22 cellular contexts compared by ENCODE assay signal in the genomic region with DNA sequence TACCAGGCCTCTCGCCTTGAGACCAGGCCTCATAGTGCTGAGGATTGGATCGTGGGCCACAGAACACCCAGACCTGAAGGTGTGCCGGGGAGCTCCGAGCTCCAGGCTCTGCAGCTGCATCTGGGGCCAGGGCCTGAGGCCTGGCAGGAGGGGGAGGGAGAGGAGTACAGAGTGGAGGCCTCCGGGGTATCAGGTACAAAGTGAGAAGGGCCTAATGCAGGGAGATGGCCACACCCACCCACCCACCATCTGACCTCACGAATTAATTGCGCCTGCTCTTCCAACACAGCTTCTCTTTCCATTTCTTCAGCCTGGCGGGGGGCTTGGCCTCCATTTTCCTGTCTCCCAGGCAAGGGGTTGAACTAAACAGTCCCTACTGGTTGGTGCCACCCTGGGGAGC.
DNase-seq lines count a peak whose midpoint lies in the region; ATAC-seq, FAIRE-seq and TF ChIP-seq lines count a peak whose summit lies in the region.
"Had no signal": no experiment of that assay in that cellular context is flagged by ENCODE, and none has a peak within 500 bp of the region (broad histone marks: within the 10 kb centered on the region; RNA-seq: fewer than 3 reads in every experiment).

No MANE protein-coding gene starts in this region.

- H3K4me3 Mint-ChIP-seq in H9 = no peak overlapping the region
- H3K4me3 Mint-ChIP-seq in CD4-positive, alpha-beta T cell = no peak overlapping the region
- H3K4me3 Mint-ChIP-seq: IgD-negative memory B cell had no signal

- H3K4me1 ChIP-seq in H9 (ENCODE audit: insufficient read depth, low read length) (no peaks in the 10 kb centered on the region), Panc1 (ENCODE audit: control insufficient read depth, insufficient read depth, low read length) (peaks cover 44% of the 10 kb centered on the region), esophagus muscularis mucosa (peaks cover 38 to 46% (median 40%) of the 10 kb centered on the region in 4 donors), pancreas (peaks cover 0 to 10% (median 4%) of the 10 kb centered on the region in 3 donors)
- H3K4me1 ChIP-seq: A549, BE2C, HAP-1 had no signal

- no peak for FAIRE-seq in pancreas (lab: Jason Lieb, UNC)
- FAIRE-seq: A549 had no signal

- H2BK20ac ChIP-seq in H9 (ENCODE audit: low read depth, low read length, poor library complexity, severe bottlenecking) = no peak overlapping the region

- no peak overlapping the region; a peak in 1 of 7 replicates for H3K27ac Mint-ChIP-seq in H9
- no peak overlapping the region for H3K27ac Mint-ChIP-seq in CD4-positive, alpha-beta T cell
- H3K27ac Mint-ChIP-seq: IgD-negative memory B cell had no signal

- H3T11ph ChIP-seq in H9 (ENCODE audit: low read length) = no peak overlapping the region

- H3K14ac ChIP-seq in H9 (ENCODE audit: insufficient read depth, low read length) = 0 out of 2 replicates have a peak overlapping the region, but pooled peaks have one; percentile 1

- BruUV-seq in Panc1 (replicated peaks; lab: Mats Ljungman, UMichigan) = no TSS peak

- no peak for DNase-seq in H9
- DNase-seq in Panc1 (ENCODE audit: low read depth, low spot score) = no peak
- DNase-seq in esophagus muscularis mucosa (ENCODE audit: extremely low spot score) = no peak
- DNase-seq in pancreas = no peak
- DNase-seq in NCI-H1694 treated with DMSO at 0.1 percent for 48 hours (lab: John Stamatoyannopoulos, UW) = no peak
- DNase-seq in CD4-positive, alpha-beta T cell = no peak
- DNase-seq in GM10266 (ENCODE audit: extremely low spot score) = no peak
- DNase-seq: BE2C, EL, GF-D8, MV-4-11, NCI-H1105 treated with DMSO at 0.1 percent for 48 hours, NCI-H187, NCI-H446, NCI-H526 treated with DMSO at 0.1 percent for 48 hours, PC-3, RPMI8226, SHP77 had no signal

- POLR2A ChIA-PET in Panc1 (lab: Charles Lee) = no interaction called here
- POLR2A ChIA-PET in CD4-positive, alpha-beta T cell (lab: Charles Lee) = no interaction called here

- in situ Hi-C loops in Panc1 (cut with HindIII; ENCODE audit: low pct_unique_long_range_greater_than_20kb, low sequenced_read_pairs) = no loop called here

- no peaks in the 10 kb centered on the region; a peak in 1 of 5 replicates for H3K9me3 Mint-ChIP-seq in H9
- no peaks in the 10 kb centered on the region for H3K9me3 Mint-ChIP-seq in CD4-positive, alpha-beta T cell
- H3K9me3 Mint-ChIP-seq: IgD-negative memory B cell had no signal

- no peak overlapping the region for H3K4me2 ChIP-seq in H9 (ENCODE audit: insufficient read depth, insufficient read length, low read length)
- H3K4me2 ChIP-seq: A549 had no signal

- H4K91ac ChIP-seq in H9 (ENCODE audit: insufficient read length, low read depth, low read length) = no peak overlapping the region

- no peak overlapping the region for H2AK5ac ChIP-seq in H9 (ENCODE audit: insufficient read length, low read length)

- TF ChIP-seq POLR2A in esophagus muscularis mucosa (IDR thresholded peaks at IDR 0.05; ENCODE audit: low read depth) = no peak

- no peak overlapping the region for H4K5ac ChIP-seq in H9 (ENCODE audit: insufficient read length, low read depth, low read length)

- CTCF ChIA-PET in Panc1 (lab: Charles Lee) = no interaction called here
- CTCF ChIA-PET in CD4-positive, alpha-beta T cell (lab: Charles Lee) = no interaction called here

- no peaks in the 10 kb centered on the region for H3K23me2 ChIP-seq in H9 (ENCODE audit: insufficient read length, low read depth, low read length, poor library complexity, severe bottlenecking)

- H3K36me3 Mint-ChIP-seq in H9 (ENCODE audit: insufficient read depth in 1 of 3, low read depth in 3 of 3) = no peaks in the 10 kb centered on the region
- no peaks in the 10 kb centered on the region for H3K36me3 Mint-ChIP-seq in CD4-positive, alpha-beta T cell (ENCODE audit: low read depth)
- H3K36me3 Mint-ChIP-seq: IgD-negative memory B cell had no signal

- H3K18ac ChIP-seq in H9 (ENCODE audit: insufficient read length, low read depth, low read length) = no peak overlapping the region

- H4K8ac ChIP-seq in H9 (replicated peaks; ENCODE audit: insufficient read length, low read depth, low read length) = no peak overlapping the region

- H3K9me3 ChIP-seq in H9 (ENCODE audit: control insufficient read depth, low read depth, low read length) (no peaks in the 10 kb centered on the region), Panc1 (ENCODE audit: control insufficient read depth, insufficient read depth, low read depth, low read length) (no peaks in the 10 kb centered on the region), esophagus muscularis mucosa (no peaks in the 10 kb centered on the region), pancreas (no peaks in the 10 kb centered on the region)
- H3K9me3 ChIP-seq in CD4-positive, alpha-beta T cell (ENCODE audit: control insufficient read depth, low read length) = no peaks in the 10 kb centered on the region
- H3K9me3 ChIP-seq: A549, BE2C, HAP-1 had no signal

- TF ChIP-seq CTCF in H9 (conservative IDR thresholded peaks at IDR 0.05) (no peak), Panc1 (IDR thresholded peaks at IDR 0.05) (no peak), esophagus muscularis mucosa (IDR thresholded peaks at IDR 0.05) (no peak), pancreas (IDR thresholded peaks at IDR 0.05) (no peak), GM10266 (IDR thresholded peaks at IDR 0.05; ENCODE audit: control insufficient read depth, insufficient read depth, low read depth, missing control alignments) (no peak)
- TF ChIP-seq CTCF in CD4-positive, alpha-beta T cell (IDR thresholded peaks at IDR 0.05) = no peak

- no peak overlapping the region for H2BK5ac ChIP-seq in H9 (ENCODE audit: insufficient read length, low read length)

- H3K27me3 ChIP-seq in H9 (ENCODE audit: insufficient read depth, low read length) = no peaks in the 10 kb centered on the region
- no peaks in the 10 kb centered on the region for H3K27me3 ChIP-seq in Panc1 (ENCODE audit: control insufficient read depth, insufficient read depth, low read length)
- peaks cover 0 to 36% (median 0%) of the 10 kb centered on the region in 4 donors for H3K27me3 ChIP-seq in esophagus muscularis mucosa
- H3K27me3 ChIP-seq in pancreas = no peaks in the 10 kb centered on the region
- peaks cover 3% of the 10 kb centered on the region for H3K27me3 ChIP-seq in CD4-positive, alpha-beta T cell (ENCODE audit: control insufficient read depth, insufficient read depth, low read length)
- H3K27me3 ChIP-seq: BE2C had no signal

- H2BK12ac ChIP-seq in H9 (ENCODE audit: insufficient read length, low read depth, low read length) = no peak overlapping the region

- TF ChIP-seq EP300 in esophagus muscularis mucosa (IDR thresholded peaks at IDR 0.05) = no peak

- no peaks in the 10 kb centered on the region for H3K79me2 ChIP-seq in H9 (ENCODE audit: insufficient read depth, low read length)

- no peak overlapping the region for H3K4me3 ChIP-seq in Panc1 (ENCODE audit: low read depth in 2 of 2, low read length in 2 of 2)
- no peak overlapping the region for H3K4me3 ChIP-seq in esophagus muscularis mucosa
- H3K4me3 ChIP-seq in pancreas = no peak overlapping the region
- H3K4me3 ChIP-seq: A549, HAP-1 had no signal

- H2BK120ac ChIP-seq in H9 (ENCODE audit: low read depth, low read length, poor library complexity, severe bottlenecking) = no peak overlapping the region

- H3K27ac ChIP-seq in H9 (ENCODE audit: insufficient read length, low read depth, low read length) = no peak overlapping the region
- H3K27ac ChIP-seq in Panc1 (ENCODE audit: low read length) = 0 out of 2 replicates have a peak overlapping the region, but pooled peaks have one; percentile 1
- H3K27ac ChIP-seq in esophagus muscularis mucosa (replicated peaks in 1 of 4) = peak overlapping the region in 3 of 4 donors; percentile 40 to 96 (median 49)
- peak overlapping the region in 3 of 4 donors; percentile 8 to 86 (median 41) for H3K27ac ChIP-seq in pancreas
- no peak overlapping the region for H3K27ac ChIP-seq in CD4-positive, alpha-beta T cell (ENCODE audit: low read depth, low read length)
- H3K27ac ChIP-seq: A549 had no signal

- no peak overlapping the region for H3K56ac ChIP-seq in H9 (ENCODE audit: insufficient read length, low read depth, low read length)

- ATAC-seq in Panc1 (no peak), pancreas (no peak), HG03520 (IDR thresholded peaks at IDR 0.05; ENCODE audit: unreplicated experiment) (no peak)
- ATAC-seq in CD4-positive, alpha-beta T cell (ENCODE audit: poor library complexity) = no peak
- ATAC-seq: A549, PC-3 had no signal

- no peaks in the 10 kb centered on the region for H3K79me1 ChIP-seq in H9 (ENCODE audit: insufficient read depth, low read depth, low read length, poor library complexity, severe bottlenecking)

- peaks cover 4% of the 10 kb centered on the region for H4K20me1 ChIP-seq in H9 (ENCODE audit: control insufficient read depth, insufficient read depth, insufficient read length)

- no peak overlapping the region for H3K4ac ChIP-seq in H9 (ENCODE audit: low read depth, low read length)

- intact Hi-C loops in Panc1 (cut with micrococcal nuclease; ENCODE audit: unreplicated experiment) (no loop called here), esophagus muscularis mucosa (cut with DNase I) (no loop called here), pancreas (cut with DNase I) (no loop called here)
- intact Hi-C loops in CD4-positive, alpha-beta T cell (cut with DNase I, micrococcal nuclease) = no loop called here

- no CpG with 5 or more reads among the region's 8 CpGs for WGBS in H9 (ENCODE audit: extremely low coverage, insufficient read length, low lambda C conversion rate)
- 86% methylated on average over 7 of the region's 8 CpGs for WGBS in esophagus muscularis mucosa
- WGBS in pancreas, 2 donors = 84 to 91% methylated on average over 8 of the region's 8 CpGs

- H2AFZ ChIP-seq in H9 (ENCODE audit: low read length) = no peak overlapping the region

- H2BK15ac ChIP-seq in H9 (ENCODE audit: low read depth, low read length) = no peak overlapping the region

- H3K36me3 ChIP-seq in Panc1 (ENCODE audit: control insufficient read depth, insufficient read depth, low read length) (no peaks in the 10 kb centered on the region), esophagus muscularis mucosa (no peaks in the 10 kb centered on the region), pancreas (no peaks in the 10 kb centered on the region)
- H3K36me3 ChIP-seq: BE2C, HAP-1 had no signal

- no peak overlapping the region for H3K23ac ChIP-seq in H9 (ENCODE audit: insufficient read length, low read depth, low read length)

- H3K9ac ChIP-seq in H9 (ENCODE audit: extremely low read depth, insufficient read length, low read length) = no peak overlapping the region

- H3K27me3 Mint-ChIP-seq in H9 (ENCODE audit: low read depth) = peaks cover 3% of the 10 kb centered on the region
- peaks cover 4% of the 10 kb centered on the region for H3K27me3 Mint-ChIP-seq in CD4-positive, alpha-beta T cell

- H3K4me1 Mint-ChIP-seq in H9 = peaks cover 17 to 38% of the 10 kb centered on the region in 2 experiments
- no peaks in the 10 kb centered on the region for H3K4me1 Mint-ChIP-seq in CD4-positive, alpha-beta T cell (ENCODE audit: low read depth)

Comparison
In these comparisons a context has a peak if more than half of its experiments do, and no peak if none do; other contexts are left out.
1. H3K27ac ChIP-seq: peak in Panc1 (single experiment), esophagus muscularis mucosa (3 of 4) and pancreas (3 of 4); none in H9 (single experiment) and CD4-positive, alpha-beta T cell (single experiment).